7 cellular contexts compared by ENCODE assay signal in genomic region chr15:23846218-23846617, GRCh38.
"Had no signal": no experiment of that assay in that cellular context is flagged by ENCODE, and none has a peak within 500 bp of the region (broad histone marks: within the 10 kb centered on the region; RNA-seq: fewer than 3 reads in every experiment).

No MANE protein-coding gene starts in this region.

- FAIRE-seq: HTR-8/SVneo had no signal

- H3K9ac ChIP-seq: KMS-11 had no signal

- H3K4me2 ChIP-seq: KMS-11 had no signal

- H3K27ac ChIP-seq: HL-60, KMS-11 had no signal

- DNase-seq: Karpas-422, Kasumi-1, KBM-7, KG1 had no signal
